1 cellular context compared by ENCODE assay signal in genomic region chr17:65559802-65560627, GRCh38.
A peak's percentile ranks its signal among the peaks of the same experiment; 100 is the strongest.
TF ChIP-seq lines count a peak whose summit lies in the region.

No MANE protein-coding gene starts in this region.

TF ChIP-seq in HepG2, 621 proteins besides CTCF, POLR2A, EP300 and RAD21 (continued from another document and continues in another):
- TF ChIP-seq HIC2 (CRISPR knock-in tag; IDR thresholded peaks at IDR 0.05; ENCODE audit: low read depth) (peak; percentile 31; the same call in 1 of the 2 replicates), ZNF570 (CRISPR knock-in tag; IDR thresholded peaks at IDR 0.05; ENCODE audit: borderline replicate concordance) (no peak), KDM5B (CRISPR knock-in tag; IDR thresholded peaks at IDR 0.05; ENCODE audit: borderline replicate concordance) (peak; percentile 80; the same call in 1 of the 2 replicates), U2AF2 (IDR thresholded peaks at IDR 0.05; ENCODE audit: low read depth, low read length) (no peak), MNT (IDR thresholded peaks at IDR 0.05) (no peak), ZC3H13 (CRISPR knock-in tag; IDR thresholded peaks at IDR 0.05) (no peak; the same call in 1 of the 2 replicates), MED8 (CRISPR knock-in tag; IDR thresholded peaks at IDR 0.05; ENCODE audit: insufficient replicate concordance) (peak; percentile 20), ZNF639 (CRISPR knock-in tag; conservative IDR thresholded peaks at IDR 0.05) (0 out of 2 replicates have a peak, but pooled peaks have one; percentile 25), ZBTB7B (CRISPR knock-in tag; IDR thresholded peaks at IDR 0.05) (peak; percentile 80), ZNF558 (CRISPR knock-in tag; IDR thresholded peaks at IDR 0.05; ENCODE audit: borderline replicate concordance) (no peak; the same call in 1 of the 2 replicates), ZMAT3 (CRISPR knock-in tag; conservative IDR thresholded peaks at IDR 0.05) (no peak; the same call in 1 of the 2 replicates), RELA (CRISPR knock-in tag; IDR thresholded peaks at IDR 0.05) (no peak), ZSCAN29 (CRISPR knock-in tag; conservative IDR thresholded peaks at IDR 0.05) (0 out of 2 replicates have a peak, but pooled peaks have one; percentile 57), PPARG (CRISPR knock-in tag; conservative IDR thresholded peaks at IDR 0.05) (no peak), IRX3 (CRISPR knock-in tag; IDR thresholded peaks at IDR 0.05; ENCODE audit: borderline replicate concordance, low read depth) (0 out of 2 replicates have a peak, but pooled peaks have one; percentile 55), POLR2G (IDR thresholded peaks at IDR 0.05; ENCODE audit: low read depth, low read length) (peak; percentile 91), SP140L (CRISPR knock-in tag; IDR thresholded peaks at IDR 0.05; ENCODE audit: borderline replicate concordance) (0 out of 2 replicates have a peak, but pooled peaks have one; percentile 20), CBX2 (IDR thresholded peaks at IDR 0.05; ENCODE audit: low read depth, low read length) (no peak), CBX2 (CRISPR knock-in tag; IDR thresholded peaks at IDR 0.05; ENCODE audit: low read depth) (no peak), MBNL3 (CRISPR knock-in tag; conservative IDR thresholded peaks at IDR 0.05) (no peak), MEIS1 (CRISPR knock-in tag; IDR thresholded peaks at IDR 0.05; ENCODE audit: borderline replicate concordance) (0 out of 2 replicates have a peak, but pooled peaks have one; percentile 60), TOPORS (CRISPR knock-in tag; IDR thresholded peaks at IDR 0.05) (0 out of 2 replicates have a peak, but pooled peaks have one; percentile 16), PHB2 (IDR thresholded peaks at IDR 0.05; ENCODE audit: partially characterized antibody) (no peak), NCOA2 (CRISPR knock-in tag; IDR thresholded peaks at IDR 0.05) (0 out of 2 replicates have a peak, but pooled peaks have one; percentile 40), MEF2D (CRISPR knock-in tag; IDR thresholded peaks at IDR 0.05) (no peak), ZNF703 (CRISPR knock-in tag; IDR thresholded peaks at IDR 0.05; ENCODE audit: borderline replicate concordance) (no peak; the same call in 1 of the 2 replicates), ZNF549 (CRISPR knock-in tag; IDR thresholded peaks at IDR 0.05) (no peak), HDAC2 (CRISPR knock-in tag; IDR thresholded peaks at IDR 0.05) (peak; percentile 46; the same call in 1 of the 2 replicates), FLYWCH1 (CRISPR knock-in tag; IDR thresholded peaks at IDR 0.05) (no peak), SIN3A (IDR thresholded peaks at IDR 0.05; ENCODE audit: borderline replicate concordance, low read depth, low read length) (peak; percentile 43; the same call in 1 of the 2 replicates), ZNF878 (CRISPR knock-in tag; IDR thresholded peaks at IDR 0.05) (no peak), NFYB (CRISPR knock-in tag; IDR thresholded peaks at IDR 0.05) (no peak), ZNF235 (CRISPR knock-in tag; IDR thresholded peaks at IDR 0.05; ENCODE audit: borderline replicate concordance) (no peak), SUZ12 (IDR thresholded peaks at IDR 0.05; ENCODE audit: low read depth, low read length) (no peak), SMAD9 (CRISPR knock-in tag; IDR thresholded peaks at IDR 0.05) (no peak), ZNF557 (CRISPR knock-in tag; IDR thresholded peaks at IDR 0.05) (no peak), ZNF883 (CRISPR knock-in tag; IDR thresholded peaks at IDR 0.05; ENCODE audit: not compliant biosample characterization) (no peak), DRAP1 (CRISPR knock-in tag; IDR thresholded peaks at IDR 0.05) (peak; percentile 76), KDM2A (CRISPR knock-in tag; IDR thresholded peaks at IDR 0.05; ENCODE audit: borderline replicate concordance, low read depth) (peak; percentile 84), SRSF9 (IDR thresholded peaks at IDR 0.05; ENCODE audit: borderline replicate concordance, insufficient read depth, low read depth, low read length, poor library complexity, severe bottlenecking) (no peak), DZIP1 (CRISPR knock-in tag; IDR thresholded peaks at IDR 0.05) (no peak), ZBTB40 (IDR thresholded peaks at IDR 0.05) (no peak), ZBTB40 (CRISPR knock-in tag; IDR thresholded peaks at IDR 0.05) (no peak), DNMT1 (CRISPR knock-in tag; IDR thresholded peaks at IDR 0.05) (peak; percentile 46; the same call in 1 of the 2 replicates), ATF4 (CRISPR knock-in tag; IDR thresholded peaks at IDR 0.05) (0 out of 4 replicates have a peak, but pooled peaks of 1 of the 2 experiments have one; percentile 52)
